In genomic region chr3:32684800-32685603, GRCh38 we compare ENCODE assay signal across 1 cellular context.
A peak's percentile ranks its signal among the peaks of the same experiment; 100 is the strongest.
TF ChIP-seq lines count a peak whose summit lies in the region.

CNOT10 (plus strand) TSS chr3:32685188; CDS start chr3:32685461, 273 bp downstream.

TF ChIP-seq in K562, 482 proteins besides CTCF, POLR2A, EP300 and RAD21 (continued from another document and continues in another):
- TF ChIP-seq ZBTB49 (CRISPR knock-in tag; IDR thresholded peaks at IDR 0.05; ENCODE audit: borderline replicate concordance): no peak
- no peak for TF ChIP-seq ZNF280A (IDR thresholded peaks at IDR 0.05; ENCODE audit: low read depth, partially characterized antibody)
- no peak for TF ChIP-seq MCM3 (IDR thresholded peaks at IDR 0.05)
- TF ChIP-seq POLR2AphosphoS2 (IDR thresholded peaks at IDR 0.05; ENCODE audit: low read length): no peak; the same call in 1 of the 2 replicates
- no peak for TF ChIP-seq NR4A1 (CRISPR knock-in tag; IDR thresholded peaks at IDR 0.05)
- 0 out of 2 replicates have a peak, but pooled peaks have one; percentile 44 for TF ChIP-seq NR4A1 (tag; IDR thresholded peaks at IDR 0.05)
- 0 out of 2 replicates have a peak, but pooled peaks have one; percentile 45 for TF ChIP-seq ZNF75A (CRISPR knock-in tag; IDR thresholded peaks at IDR 0.05)
- no peak for TF ChIP-seq ZNF518B (CRISPR knock-in tag; IDR thresholded peaks at IDR 0.05)
- peak; percentile 96 for TF ChIP-seq CTBP1 (IDR thresholded peaks at IDR 0.05; ENCODE audit: borderline replicate concordance)
- no peak for TF ChIP-seq BRF1 (IDR thresholded peaks at IDR 0.05; ENCODE audit: borderline replicate concordance, extremely low read depth, insufficient read length)
- TF ChIP-seq ZBTB43 (CRISPR knock-in tag; IDR thresholded peaks at IDR 0.05): no peak
- TF ChIP-seq FOXJ3 (CRISPR knock-in tag; IDR thresholded peaks at IDR 0.05): no peak
- no peak for TF ChIP-seq CGGBP1 (CRISPR knock-in tag; IDR thresholded peaks at IDR 0.05)
- TF ChIP-seq HES1 (IDR thresholded peaks at IDR 0.05; ENCODE audit: low read depth): peak; percentile 22; the same call in 1 of the 2 replicates
- TF ChIP-seq SAP30 (IDR thresholded peaks at IDR 0.05; ENCODE audit: borderline replicate concordance, insufficient read depth, low read depth, low read length, poor library complexity, severe bottlenecking): peak; percentile 86
- TF ChIP-seq ZFX (CRISPR knock-in tag; IDR thresholded peaks at IDR 0.05): peak; percentile 60
- no peak for TF ChIP-seq CBFB (CRISPR knock-in tag; IDR thresholded peaks at IDR 0.05)
- TF ChIP-seq MNT (conservative IDR thresholded peaks at IDR 0.05): peak; percentile 76 to 93
- TF ChIP-seq CUX1 (CRISPR knock-in tag; IDR thresholded peaks at IDR 0.05): no peak
- TF ChIP-seq HMBOX1 (IDR thresholded peaks at IDR 0.05): no peak
- TF ChIP-seq ZNF57 (CRISPR knock-in tag; IDR thresholded peaks at IDR 0.05): no peak
- 0 out of 2 replicates have a peak, but pooled peaks have one; percentile 80 for TF ChIP-seq GTF2F1 (IDR thresholded peaks at IDR 0.05; ENCODE audit: low read depth, low read length)
- TF ChIP-seq ELF2 (CRISPR knock-in tag; IDR thresholded peaks at IDR 0.05): peak; percentile 89
- no peak for TF ChIP-seq ZBTB26 (CRISPR knock-in tag; IDR thresholded peaks at IDR 0.05)
- TF ChIP-seq ZNF24 (IDR thresholded peaks at IDR 0.05): no peak; the same call in 1 of the 2 replicates
- TF ChIP-seq SRSF7 (optimal IDR thresholded peaks at IDR 0.05; ENCODE audit: low read depth, low read length): no peak
- peak; percentile 41; the same call in 1 of the 2 replicates for TF ChIP-seq ZNF395 (CRISPR knock-in tag; IDR thresholded peaks at IDR 0.05)
- no peak for TF ChIP-seq ZC3H11A (IDR thresholded peaks at IDR 0.05; ENCODE audit: low read depth, low read length)
- TF ChIP-seq L3MBTL2 (IDR thresholded peaks at IDR 0.05): peak; percentile 95
- no peak for TF ChIP-seq MEF2D (tag; conservative IDR thresholded peaks at IDR 0.05; ENCODE audit: low read depth)
- TF ChIP-seq HDGF (IDR thresholded peaks at IDR 0.05): no peak
- TF ChIP-seq PHF8 (IDR thresholded peaks at IDR 0.05; ENCODE audit: borderline replicate concordance, low read length): peak; percentile 87; the same call in 1 of the 2 replicates
- TF ChIP-seq MCM7 (IDR thresholded peaks at IDR 0.05): no peak
- no peak for TF ChIP-seq PHF21A (IDR thresholded peaks at IDR 0.05; ENCODE audit: borderline replicate concordance, low read depth)
- TF ChIP-seq SMAD4 (CRISPR knock-in tag; conservative IDR thresholded peaks at IDR 0.05): peak; percentile 76
- TF ChIP-seq NCOA6 (IDR thresholded peaks at IDR 0.05): peak; percentile 84
- TF ChIP-seq TARDBP (IDR thresholded peaks at IDR 0.05): no peak
